ENCODE assay signal across 8 cellular contexts in genomic region chr2:137910641-137911040, GRCh38. TPM values are rescaled to one million over a fixed set of nuclear protein-coding genes. Genes with fewer than 3 reads are reported as not detected.
DNase-seq lines count a peak whose midpoint lies in the region; ATAC-seq and TF ChIP-seq lines count a peak whose summit lies in the region.

No MANE protein-coding gene starts in this region.

- H3K4me1 ChIP-seq in HEK293 (ENCODE audit: control insufficient read depth, insufficient read depth, low read length) = no peaks in the 10 kb centered on the region
- H3K4me1 ChIP-seq in right lobe of liver = no peaks in the 10 kb centered on the region

- H3K27ac ChIP-seq in HEK293 (ENCODE audit: extremely low read depth, low read depth, low read length) (no peak overlapping the region), right lobe of liver (no peak overlapping the region)

- DNase-seq in AG09309 (ENCODE audit: low read depth) = no peak
- DNase-seq in amniotic epithelial cell (ENCODE audit: low read depth) = peak; percentile 22
- no peak for DNase-seq in right lobe of liver
- no peak for DNase-seq in stimulated activated CD4-positive, alpha-beta T cell treated with anti-CD3 and anti-CD28 coated beads, Interleukin-2, amount 100 ng/mL, for 48 hours
- DNase-seq in H4 (ENCODE audit: low spot score) = no peak
- no peak for DNase-seq in NCI-H226
- no peak for DNase-seq in NCI-H2081 treated with DMSO at 0.1 percent for 48 hours (lab: John Stamatoyannopoulos, UW)

- H3K4me3 ChIP-seq in AG09309 (ENCODE audit: control insufficient read depth, low read depth, low read length) (no peak overlapping the region), HEK293 (ENCODE audit: low read depth, low read length) (no peak overlapping the region), right lobe of liver (no peak overlapping the region)

- no peak for TF ChIP-seq POLR2A in right lobe of liver (IDR thresholded peaks at IDR 0.05)

- H3K9me3 ChIP-seq in HEK293 (ENCODE audit: control insufficient read depth, insufficient read depth, low read depth, low read length) (no peaks in the 10 kb centered on the region), right lobe of liver (no peaks in the 10 kb centered on the region)

- no peaks in the 10 kb centered on the region for H3K27me3 ChIP-seq in right lobe of liver

- TF ChIP-seq CTCF in AG09309 (IDR thresholded peaks at IDR 0.05; ENCODE audit: control insufficient read depth, insufficient read depth, low read depth, low read length, missing control alignments) (peak; percentile 41), HEK293 (tag by site-specific recombination; IDR thresholded peaks at IDR 0.05) (no peak), right lobe of liver (IDR thresholded peaks at IDR 0.05) (peak; percentile 63 to 76 (median 70))

- POLR2A ChIA-PET in HEK293 (lab: Yijun Ruan, JAX) = no interaction called here

- WGBS in right lobe of liver (ENCODE audit: insufficient coverage, low coverage, low lambda C conversion rate, missing lambda C conversion rate) = 13% methylated on average over 4 of the region's 4 CpGs

- H3K36me3 ChIP-seq in HEK293 (ENCODE audit: control insufficient read depth in 2 of 2, insufficient read depth in 1 of 2, low read length in 2 of 2) = no peaks in the 10 kb centered on the region
- no peaks in the 10 kb centered on the region for H3K36me3 ChIP-seq in right lobe of liver

- CTCF ChIA-PET in HEK293 (lab: Yijun Ruan, JAX) = interaction anchor here (0.6 to 6.8 kb wide), 15 partner anchors 22 to 1872 kb away, joined by 3 to 110 read pairs (median 3); no protein-coding TSS in a partner anchor

- intact Hi-C loops in right lobe of liver (cut with DNase I) = no loop called here

- ATAC-seq in right lobe of liver = peak in 1 of 4 donors; percentile 38

TF ChIP-seq in HEK293, 187 proteins besides CTCF, POLR2A, EP300 and RAD21:
- TF ChIP-seq ZNF654 (tag by site-specific recombination; IDR thresholded peaks at IDR 0.05; ENCODE audit: low read depth) (peak; percentile 28; the same call in 1 of the 2 replicates), ZFP69B (tag by site-specific recombination; IDR thresholded peaks at IDR 0.05) (no peak)

RNA-seq across cellular contexts. Expression of gene HNMT, which starts 53.6 kb away (rescaled TPM):
- total RNA-seq in right lobe of liver = 100 to 1,000 TPM in 1 of 6 experiments, 10 to 100 TPM in 5; 47.2 to 101 (median 59.8) TPM
- 44.0 and 86.7 TPM in 2 replicates for total RNA-seq in H4 (2014; rRNA removed; shearing (Covaris generic))
